34 cellular contexts compared by ENCODE assay signal in genomic region chr3:151992326-151993041, GRCh38.
"Had no signal": no experiment of that assay in that cellular context is flagged by ENCODE, and none has a peak within 500 bp of the region (broad histone marks: within the 10 kb centered on the region; RNA-seq: fewer than 3 reads in every experiment).

No MANE protein-coding gene starts in this region.

- H3K4me1 ChIP-seq: gastrocnemius medialis, left ventricle myocardium inferior, parathyroid adenoma, psoas muscle, sigmoid colon, upper lobe of left lung, vagina had no signal

- H3K9ac ChIP-seq: parathyroid adenoma had no signal

- H3K36me3 Mint-ChIP-seq: activated naive CD8-positive, alpha-beta T cell; brain; naive B cell; stimulated activated memory B cell treated with anti-CD40 and anti-IgM and Interleukin-4, amounts not matched to agents 10 μg/mL and 1 μg/mL and 100 μg/mL, for 72 hours had no signal

- H3K79me2 ChIP-seq: parathyroid adenoma had no signal

- H3K27me3 Mint-ChIP-seq: brain; stimulated activated naive CD8-positive, alpha-beta T cell treated with anti-CD3 and anti-CD28 coated beads, Interleukin-15, amount 100 ng/mL, for 72 hours had no signal

- ATAC-seq: activated CD8-positive, alpha-beta T cell treated with anti-CD3 and anti-CD28 coated beads for 36 hours; gastrocnemius medialis; psoas muscle; stimulated activated memory B cell treated with anti-CD40 and anti-IgM and Interleukin-4, amounts not matched to agents 10 μg/mL and 1 μg/mL and 100 μg/mL, for 72 hours; stimulated activated naive CD8-positive, alpha-beta T cell treated with anti-CD3 and anti-CD28 coated beads, Interleukin-15, amount 100 ng/mL, for 72 hours; T-helper 17 cell had no signal

- H3K4me2 ChIP-seq: smooth muscle cell had no signal

- H3K4me3 Mint-ChIP-seq: activated CD8-positive, alpha-beta T cell treated with anti-CD3 and anti-CD28 coated beads for 36 hours; activated naive CD8-positive, alpha-beta T cell; brain; naive B cell; nephron progenitor cell; stimulated activated memory B cell treated with anti-CD40 and anti-IgM and Interleukin-4, amounts not matched to agents 10 μg/mL and 1 μg/mL and 100 μg/mL, for 72 hours; stimulated activated naive CD8-positive, alpha-beta T cell treated with anti-CD3 and anti-CD28 coated beads, Interleukin-15, amount 100 ng/mL, for 72 hours; T-helper 17 cell had no signal

- H3K27ac ChIP-seq: cardiac muscle cell, coronary artery, dorsolateral prefrontal cortex, gastrocnemius medialis, left ventricle myocardium inferior, parathyroid adenoma, psoas muscle, sigmoid colon, upper lobe of left lung, vagina, WERI-Rb-1 had no signal

- H3K9me3 Mint-ChIP-seq: activated CD8-positive, alpha-beta T cell treated with anti-CD3 and anti-CD28 coated beads for 36 hours; brain; naive B cell; nephron progenitor cell; stimulated activated memory B cell treated with anti-CD40 and anti-IgM and Interleukin-4, amounts not matched to agents 10 μg/mL and 1 μg/mL and 100 μg/mL, for 72 hours; stimulated activated naive CD8-positive, alpha-beta T cell treated with anti-CD3 and anti-CD28 coated beads, Interleukin-15, amount 100 ng/mL, for 72 hours had no signal

- H3K27ac Mint-ChIP-seq: activated CD8-positive, alpha-beta T cell treated with anti-CD3 and anti-CD28 coated beads for 36 hours; activated naive CD8-positive, alpha-beta T cell; brain; naive B cell; nephron progenitor cell; stimulated activated memory B cell treated with anti-CD40 and anti-IgM and Interleukin-4, amounts not matched to agents 10 μg/mL and 1 μg/mL and 100 μg/mL, for 72 hours; stimulated activated naive CD8-positive, alpha-beta T cell treated with anti-CD3 and anti-CD28 coated beads, Interleukin-15, amount 100 ng/mL, for 72 hours; T-helper 17 cell had no signal

- H3K4me3 ChIP-seq: cardiac muscle cell, coronary artery, dorsolateral prefrontal cortex, gastrocnemius medialis, left ventricle myocardium inferior, psoas muscle, sigmoid colon, smooth muscle cell, upper lobe of left lung, vagina had no signal

- H2AFZ ChIP-seq: parathyroid adenoma had no signal

- H3K9me3 ChIP-seq: gastrocnemius medialis, left ventricle myocardium inferior, psoas muscle, sigmoid colon, upper lobe of left lung, vagina had no signal

- H3K27me3 ChIP-seq: cardiac muscle cell, dorsolateral prefrontal cortex, gastrocnemius medialis, sigmoid colon, upper lobe of left lung, vagina had no signal

- DNase-seq: activated CD4-positive, alpha-beta T cell treated with anti-CD3 and anti-CD28 coated beads, Interleukin-2, amount 50 U/mL, for 1 hour; activated CD8-positive, alpha-beta T cell treated with anti-CD3 and anti-CD28 coated beads for 36 hours; activated naive CD4-positive, alpha-beta T cell; activated T-cell treated with anti-CD3 and anti-CD28 coated beads, Interleukin-2, amount 50 U/mL, for 48 hours; anterior cingulate cortex; cerebellar nuclear complex; dorsolateral prefrontal cortex; effector memory CD4-positive, alpha-beta T cell; gastrocnemius medialis; glutamatergic neuron; left ventricle myocardium inferior; mammary epithelial cell; naive B cell; nephron progenitor cell; nucleus accumbens; psoas muscle; sigmoid colon; stimulated activated CD4-positive, alpha-beta T cell treated with anti-CD3 and anti-CD28 coated beads, Interleukin-1b, Interleukin-23, amount 100 ng/mL, for 48 hours; stimulated activated CD4-positive, alpha-beta T cell treated with anti-CD3 and anti-CD28 coated beads, Interleukin-4, amount 100 ng/mL, for 4 hours; stimulated activated CD8-positive, alpha-beta memory T cell treated with anti-CD3 and anti-CD28 coated beads, Interleukin-4, amount 100 ng/mL, for 48 hours; stimulated activated naive CD8-positive, alpha-beta T cell treated with anti-CD3 and anti-CD28 coated beads, Interleukin-15, amount 100 ng/mL, for 72 hours; substantia nigra; T-helper 17 cell; T1000; upper lobe of left lung; WERI-Rb-1 had no signal

- H3K4me1 Mint-ChIP-seq: nephron progenitor cell; stimulated activated naive CD8-positive, alpha-beta T cell treated with anti-CD3 and anti-CD28 coated beads, Interleukin-15, amount 100 ng/mL, for 72 hours; T-helper 17 cell had no signal
